Comparison of ENCODE assay signal across 13 cellular contexts in genomic region chr9:127959841-127960409, GRCh38. TPM values are rescaled to one million over a fixed set of nuclear protein-coding genes. Genes with fewer than 3 reads are reported as not detected.
DNase-seq lines count a peak whose midpoint lies in the region; FAIRE-seq and TF ChIP-seq lines count a peak whose summit lies in the region.
"Had no signal": no experiment of that assay in that cellular context is flagged by ENCODE, and none has a peak within 500 bp of the region (broad histone marks: within the 10 kb centered on the region; RNA-seq: fewer than 3 reads in every experiment).

No MANE protein-coding gene starts in this region.

- no peak overlapping the region for H3T11ph ChIP-seq in H9 (ENCODE audit: low read length)

- H3K4me3 ChIP-seq in WERI-Rb-1 (ENCODE audit: low read depth, low read length) (no peak overlapping the region), esophagus squamous epithelium (no peak overlapping the region), small intestine (ENCODE audit: low read depth in 1 of 2, low read length in 2 of 2) (no peak overlapping the region)

- peaks cover 8% of the 10 kb centered on the region; the same call in 1 of the 2 replicates for H3K79me2 ChIP-seq in H9 (ENCODE audit: insufficient read depth, low read length)

- no peak for TF ChIP-seq POLR2A in esophagus squamous epithelium (IDR thresholded peaks at IDR 0.05)
- TF ChIP-seq POLR2A in GM12891 (IDR thresholded peaks at IDR 0.05; ENCODE audit: low read depth, low read length) = no peak

- H4K20me1 ChIP-seq in H9 (ENCODE audit: control insufficient read depth, insufficient read depth, insufficient read length) = peaks cover 3% of the 10 kb centered on the region

- peak overlapping the region; percentile 38 to 92 (median 90); a peak in 6 of 7 replicates for H3K27ac Mint-ChIP-seq in H9

- intact Hi-C loops in esophagus squamous epithelium (cut with DNase I) = no loop called here

- H2BK15ac ChIP-seq in H9 (ENCODE audit: low read depth, low read length) = 0 out of 2 replicates have a peak overlapping the region, but pooled peaks have one; percentile 5

- no peaks in the 10 kb centered on the region for H3K9me3 Mint-ChIP-seq in H9

- peaks cover 46 to 54% of the 10 kb centered on the region in 2 experiments for H3K4me1 Mint-ChIP-seq in H9

- no CpG with 5 or more reads among the region's 2 CpGs for WGBS in H9 (ENCODE audit: extremely low coverage, insufficient read length, low lambda C conversion rate)
- WGBS in esophagus squamous epithelium, 2 donors = 56 to 69% methylated on average over 2 of the region's 2 CpGs
- WGBS in small intestine, 3 donors = 82 to 93% (median 87%) methylated on average over 2 of the region's 2 CpGs

- no peak overlapping the region for H4K5ac ChIP-seq in H9 (ENCODE audit: insufficient read length, low read depth, low read length)

- H3K36me3 ChIP-seq in WERI-Rb-1 = peaks cover 19% of the 10 kb centered on the region; the same call in 1 of the 2 replicates
- H3K36me3 ChIP-seq in esophagus squamous epithelium = peaks cover 0 to 5% (median 0%) of the 10 kb centered on the region in 3 donors
- no peaks in the 10 kb centered on the region for H3K36me3 ChIP-seq in small intestine (ENCODE audit: control insufficient read depth in 2 of 2, insufficient read depth in 2 of 2, low read length in 2 of 2)

- peak overlapping the region; percentile 24 for H2BK5ac ChIP-seq in H9 (ENCODE audit: insufficient read length, low read length)

- no peak overlapping the region for H3K14ac ChIP-seq in H9 (ENCODE audit: insufficient read depth, low read length)

- no peak overlapping the region for H2BK12ac ChIP-seq in H9 (ENCODE audit: insufficient read length, low read depth, low read length)

- H3K4ac ChIP-seq in H9 (ENCODE audit: low read depth, low read length) = no peak overlapping the region

- FAIRE-seq in small intestine (lab: Jason Lieb, UNC) = no peak
- FAIRE-seq in GM12891 (lab: Jason Lieb, UNC) = no peak

- H3K9me3 ChIP-seq in H9 (ENCODE audit: control insufficient read depth, low read depth, low read length) (no peaks in the 10 kb centered on the region), WERI-Rb-1 (ENCODE audit: severe bottlenecking) (peaks cover 3% of the 10 kb centered on the region), esophagus squamous epithelium (no peaks in the 10 kb centered on the region), small intestine (ENCODE audit: control insufficient read depth, low read depth) (no peaks in the 10 kb centered on the region)

- H3K9ac ChIP-seq in H9 (ENCODE audit: extremely low read depth, insufficient read length, low read length) = no peak overlapping the region

- H2BK20ac ChIP-seq in H9 (ENCODE audit: low read depth, low read length, poor library complexity, severe bottlenecking) = no peak overlapping the region

- H3K4me3 Mint-ChIP-seq in H9 = no peak overlapping the region

- H3K27me3 ChIP-seq in H9 (ENCODE audit: insufficient read depth, low read length) (no peaks in the 10 kb centered on the region), WERI-Rb-1 (ENCODE audit: insufficient read depth, low read depth, severe bottlenecking) (no peaks in the 10 kb centered on the region), esophagus squamous epithelium (no peaks in the 10 kb centered on the region), small intestine (ENCODE audit: control insufficient read depth in 2 of 2, insufficient read depth in 2 of 2, low read length in 2 of 2) (no peaks in the 10 kb centered on the region)

- H4K8ac ChIP-seq in H9 (replicated peaks; ENCODE audit: insufficient read length, low read depth, low read length) = no peak overlapping the region

- TF ChIP-seq CTCF in H9 (conservative IDR thresholded peaks at IDR 0.05) = no peak
- no peak for TF ChIP-seq CTCF in WERI-Rb-1 (IDR thresholded peaks at IDR 0.05; ENCODE audit: low read depth, low read length)
- no peak for TF ChIP-seq CTCF in esophagus squamous epithelium (IDR thresholded peaks at IDR 0.05)

- no peak overlapping the region for H2BK120ac ChIP-seq in H9 (ENCODE audit: low read depth, low read length, poor library complexity, severe bottlenecking)

- no peak for DNase-seq in H9
- DNase-seq in WERI-Rb-1 = no peak
- DNase-seq in esophagus squamous epithelium (lab: John Stamatoyannopoulos, UW) = no peak
- DNase-seq in small intestine = no peak
- no peak for DNase-seq in UCSD-AML1 (lab: John Stamatoyannopoulos, UW; ENCODE audit: unreplicated experiment)
- no peak for DNase-seq in GOT3 (lab: John Stamatoyannopoulos, UW)
- DNase-seq in GM12891 (ENCODE audit: insufficient read length, low spot score) = no peak
- DNase-seq in NCI-H1694 (lab: John Stamatoyannopoulos, UW) = no peak
- DNase-seq: anterior cingulate cortex; midbrain; NCI-H446; stimulated activated CD4-positive, alpha-beta T cell treated with anti-CD3 and anti-CD28 coated beads, Interleukin-4, amount 100 ng/mL, for 1 hour; T1000 had no signal

- no peak overlapping the region for H3K23ac ChIP-seq in H9 (ENCODE audit: insufficient read length, low read depth, low read length)

- H3K36me3 Mint-ChIP-seq in H9 (ENCODE audit: insufficient read depth in 1 of 3, low read depth in 3 of 3) = peaks cover 0 to 9% (median 6%) of the 10 kb centered on the region in 3 experiments; a peak in 5 of 7 replicates

- H3K4me2 ChIP-seq in H9 (ENCODE audit: insufficient read depth, insufficient read length, low read length) = no peak overlapping the region

- no peak overlapping the region for H3K18ac ChIP-seq in H9 (ENCODE audit: insufficient read length, low read depth, low read length)

- no peak overlapping the region for H4K91ac ChIP-seq in H9 (ENCODE audit: insufficient read length, low read depth, low read length)

- no peaks in the 10 kb centered on the region for H3K27me3 Mint-ChIP-seq in H9 (ENCODE audit: low read depth)

- H3K56ac ChIP-seq in H9 (ENCODE audit: insufficient read length, low read depth, low read length) = no peak overlapping the region

- no peak overlapping the region for H3K27ac ChIP-seq in H9 (ENCODE audit: insufficient read length, low read depth, low read length)
- peak overlapping the region; percentile 28; the same call in 1 of the 2 replicates for H3K27ac ChIP-seq in WERI-Rb-1
- H3K27ac ChIP-seq in esophagus squamous epithelium = peak overlapping the region; percentile 88 to 99 (median 96)
- peak overlapping the region; percentile 65 to 78 for H3K27ac ChIP-seq in small intestine (ENCODE audit: low read depth in 1 of 2, low read length in 1 of 2)

- H3K23me2 ChIP-seq in H9 (ENCODE audit: insufficient read length, low read depth, low read length, poor library complexity, severe bottlenecking) = no peaks in the 10 kb centered on the region

- H3K4me1 ChIP-seq in H9 (ENCODE audit: insufficient read depth, low read length) (peaks cover 3% of the 10 kb centered on the region; the same call in 1 of the 2 replicates), esophagus squamous epithelium (peaks cover 52 to 100% (median 70%) of the 10 kb centered on the region in 3 donors), small intestine (ENCODE audit: control insufficient read depth in 2 of 2, insufficient read depth in 1 of 2, low read depth in 1 of 2, low read length in 1 of 2) (peaks cover 11 to 22% of the 10 kb centered on the region in 2 donors)

- peaks cover 2% of the 10 kb centered on the region for H3K79me1 ChIP-seq in H9 (ENCODE audit: insufficient read depth, low read depth, low read length, poor library complexity, severe bottlenecking)

- no peak overlapping the region for H2AK5ac ChIP-seq in H9 (ENCODE audit: insufficient read length, low read length)

- H2AFZ ChIP-seq in H9 (ENCODE audit: low read length) = no peak overlapping the region

TF ChIP-seq in GM12891, 5 proteins besides CTCF, POLR2A, EP300 and RAD21:
- TF ChIP-seq POLR2AphosphoS5 (IDR thresholded peaks at IDR 0.05; ENCODE audit: low read depth, low read length) (no peak), TAF1 (IDR thresholded peaks at IDR 0.05; ENCODE audit: low read depth, low read length) (no peak), POU2F2 (IDR thresholded peaks at IDR 0.05; ENCODE audit: low read depth, low read length) (no peak), PAX5 (IDR thresholded peaks at IDR 0.05; ENCODE audit: insufficient read depth, low read length, severe bottlenecking) (no peak), SPI1 (IDR thresholded peaks at IDR 0.05; ENCODE audit: low read depth, low read length) (no peak)
TF ChIP-seq in GM12891: peak in this region for 0.

RNA-seq across cellular contexts. Expression of gene EEIG1, which starts 20.9 kb away (rescaled TPM):
- total RNA-seq in H9 (2021) (52.3 and 59.5 TPM in 2 replicates), esophagus squamous epithelium (10 to 100 TPM; 16.9 to 65.0 (median 24.0) TPM)
- 100 to 1,000 TPM in 1 of 3 donors, 10 to 100 TPM in 2; 43.9 to 123 (median 69.4) TPM for polyA plus RNA-seq in small intestine
- 26.9 TPM for polyA plus RNA-seq in GM12891 (2012; ENCODE audit: low read depth, missing spikeins)

RNA-seq across cellular contexts. Expression of gene DPM2, which starts 22.3 kb away (rescaled TPM):
- total RNA-seq in H9 (2021) = 44.7 and 46.1 TPM in 2 replicates
- total RNA-seq in esophagus squamous epithelium = 10 to 100 TPM; 12.5 to 18.5 (median 15.7) TPM
- 10 to 100 TPM; 23.2 to 46.0 (median 37.8) TPM for polyA plus RNA-seq in small intestine
- polyA plus RNA-seq in GM12891 (2012; ENCODE audit: low read depth, missing spikeins) = 28.2 TPM

RNA-seq across cellular contexts. Expression of gene PIP5KL1, which starts 29.3 kb away (rescaled TPM):
- total RNA-seq in H9 (2021) (9.0 and 11.6 TPM in 2 replicates), esophagus squamous epithelium (1 to 10 TPM in 3 of 4 donors, not detected in 1; 3.1 to 4.6 (median 3.6) TPM)
- polyA plus RNA-seq in small intestine = under 1 TPM in 2 of 3 donors, not detected in 1; 0.60 to 0.81 TPM
- polyA plus RNA-seq in GM12891 (2012; ENCODE audit: low read depth, missing spikeins) = 0.42 TPM

RNA-seq across cellular contexts. Expression of gene ST6GALNAC4, which starts 43.1 kb away (rescaled TPM):
- total RNA-seq in H9 (2021) = 15.4 and 16.5 TPM in 2 replicates
- 10 to 100 TPM; 12.5 to 33.0 (median 23.8) TPM for total RNA-seq in esophagus squamous epithelium
- polyA plus RNA-seq in small intestine = 10 to 100 TPM; 20.4 to 34.7 (median 24.6) TPM
- polyA plus RNA-seq in GM12891 (2012; ENCODE audit: low read depth, missing spikeins) = 27.0 TPM
